Comparison of ENCODE assay signal across 15 cellular contexts in genomic region chr12:116196752-116197718, GRCh38.
DNase-seq lines count a peak whose midpoint lies in the region; ATAC-seq, FAIRE-seq and TF ChIP-seq lines count a peak whose summit lies in the region.
"Had no signal": no experiment of that assay in that cellular context is flagged by ENCODE, and none has a peak within 500 bp of the region (broad histone marks: within the 10 kb centered on the region; RNA-seq: fewer than 3 reads in every experiment).

No MANE protein-coding gene starts in this region.

- 68 to 77% methylated on average over 10 to 12 of the region's 14 CpGs for WGBS in esophagus squamous epithelium, 2 donors

- TF ChIP-seq CTCF in Panc1 (IDR thresholded peaks at IDR 0.05) (no peak), fibroblast of pulmonary artery (IDR thresholded peaks at IDR 0.05; ENCODE audit: low read length, missing control alignments) (no peak), neural progenitor cell (IDR thresholded peaks at IDR 0.05) (no peak), esophagus squamous epithelium (IDR thresholded peaks at IDR 0.05) (no peak), ascending aorta (IDR thresholded peaks at IDR 0.05) (no peak)

- CTCF ChIA-PET in Panc1 (lab: Charles Lee) = no interaction called here

- no peak overlapping the region for H3K27ac Mint-ChIP-seq in neural progenitor cell
- H3K27ac Mint-ChIP-seq: activated CD4-positive, alpha-beta memory T cell treated with anti-CD3 and anti-CD28 coated beads for 36 hours; activated naive CD4-positive, alpha-beta T cell treated with anti-CD3 and anti-CD28 coated beads, Interleukin-2, amount 10 ng/mL, durations not matched to agents 7 days and 5 days; CD4-positive, alpha-beta T cell had no signal

- no peak overlapping the region for H3K4me3 Mint-ChIP-seq in neural progenitor cell
- H3K4me3 Mint-ChIP-seq: activated CD4-positive, alpha-beta memory T cell treated with anti-CD3 and anti-CD28 coated beads for 36 hours; activated naive CD4-positive, alpha-beta T cell treated with anti-CD3 and anti-CD28 coated beads, Interleukin-2, amount 10 ng/mL, durations not matched to agents 7 days and 5 days; CD4-positive, alpha-beta T cell had no signal

- no peaks in the 10 kb centered on the region for H3K36me3 Mint-ChIP-seq in neural progenitor cell

- H3K27ac ChIP-seq in Panc1 (ENCODE audit: low read length) (no peak overlapping the region), neural progenitor cell (peak overlapping the region; percentile 10), esophagus squamous epithelium (no peak overlapping the region), ascending aorta (no peak overlapping the region)
- H3K27ac ChIP-seq: thyroid gland had no signal

- in situ Hi-C loops in Panc1 (cut with HindIII; ENCODE audit: low pct_unique_long_range_greater_than_20kb, low sequenced_read_pairs) = no loop called here

- peak; percentile 4 for FAIRE-seq in GM19239 (lab: Jason Lieb, UNC)

- no peaks in the 10 kb centered on the region for H3F3A ChIP-seq in neural progenitor cell (ENCODE audit: low read depth)

- no peaks in the 10 kb centered on the region for H3K9me3 Mint-ChIP-seq in neural progenitor cell
- H3K9me3 Mint-ChIP-seq: activated CD4-positive, alpha-beta memory T cell treated with anti-CD3 and anti-CD28 coated beads for 36 hours; activated naive CD4-positive, alpha-beta T cell treated with anti-CD3 and anti-CD28 coated beads, Interleukin-2, amount 10 ng/mL, durations not matched to agents 7 days and 5 days; CD4-positive, alpha-beta T cell had no signal

- H2AFZ ChIP-seq in neural progenitor cell (replicated peaks) = no peak overlapping the region

- H3K27me3 ChIP-seq in Panc1 (ENCODE audit: control insufficient read depth, insufficient read depth, low read length) (no peaks in the 10 kb centered on the region), neural progenitor cell (no peaks in the 10 kb centered on the region), esophagus squamous epithelium (no peaks in the 10 kb centered on the region), ascending aorta (no peaks in the 10 kb centered on the region)
- H3K27me3 ChIP-seq: thyroid gland had no signal

- H3K4me1 ChIP-seq in Panc1 (ENCODE audit: control insufficient read depth, insufficient read depth, low read length) = peaks cover 46% of the 10 kb centered on the region
- H3K4me1 ChIP-seq in neural progenitor cell = no peaks in the 10 kb centered on the region
- H3K4me1 ChIP-seq in esophagus squamous epithelium = peaks cover 0 to 77% (median 4%) of the 10 kb centered on the region in 3 donors
- H3K4me1 ChIP-seq in ascending aorta = peaks cover 6 to 34% of the 10 kb centered on the region in 2 donors

- POLR2A ChIA-PET in Panc1 (lab: Charles Lee) = interaction anchor here (0.6 kb wide), 1 partner anchor 341 kb away, joined by 3 read pairs; no protein-coding TSS in a partner anchor

- H3K9me3 ChIP-seq in Panc1 (ENCODE audit: control insufficient read depth, insufficient read depth, low read depth, low read length) = no peaks in the 10 kb centered on the region
- no peaks in the 10 kb centered on the region for H3K9me3 ChIP-seq in neural progenitor cell (ENCODE audit: low read depth)
- H3K9me3 ChIP-seq in esophagus squamous epithelium = no peaks in the 10 kb centered on the region
- H3K9me3 ChIP-seq in ascending aorta = no peaks in the 10 kb centered on the region
- H3K9me3 ChIP-seq: thyroid gland had no signal

- no peak for TF ChIP-seq POLR2A in esophagus squamous epithelium (IDR thresholded peaks at IDR 0.05)

- peaks cover 100% of the 10 kb centered on the region for H3K79me2 ChIP-seq in neural progenitor cell (ENCODE audit: low read depth)

- peak; percentile 72 for ATAC-seq in Panc1
- no peak for ATAC-seq in GM18870 (IDR thresholded peaks at IDR 0.05; ENCODE audit: unreplicated experiment)
- ATAC-seq in GM18519 (IDR thresholded peaks at IDR 0.05; ENCODE audit: low FRiP score, unreplicated experiment) = no peak

- H3K4me3 ChIP-seq in Panc1 (ENCODE audit: low read depth in 2 of 2, low read length in 2 of 2) (no peak overlapping the region), fibroblast of pulmonary artery (replicated peaks; ENCODE audit: low read depth, low read length) (no peak overlapping the region), neural progenitor cell (no peak overlapping the region), esophagus squamous epithelium (no peak overlapping the region), ascending aorta (no peak overlapping the region)
- H3K4me3 ChIP-seq: skin epidermis, thyroid gland had no signal

- H3K36me3 ChIP-seq in Panc1 (ENCODE audit: control insufficient read depth, insufficient read depth, low read length) (no peaks in the 10 kb centered on the region), neural progenitor cell (no peaks in the 10 kb centered on the region), esophagus squamous epithelium (no peaks in the 10 kb centered on the region), ascending aorta (no peaks in the 10 kb centered on the region)
- H3K36me3 ChIP-seq: thyroid gland had no signal

- H4K20me1 ChIP-seq in neural progenitor cell (ENCODE audit: low read depth) = peaks cover 98% of the 10 kb centered on the region

- no peak for DNase-seq in GM19239 (ENCODE audit: insufficient read length, low spot score)
- DNase-seq in Panc1 (ENCODE audit: low read depth, low spot score) = no peak
- peak; percentile 48 for DNase-seq in fibroblast of pulmonary artery (ENCODE audit: low read depth)
- DNase-seq in neural progenitor cell (ENCODE audit: low spot score) = no peak
- DNase-seq in esophagus squamous epithelium (lab: John Stamatoyannopoulos, UW) = no peak
- no peak for DNase-seq in ascending aorta (ENCODE audit: low spot score in 2 of 2)
- DNase-seq: activated CD4-positive, alpha-beta memory T cell treated with anti-CD3 and anti-CD28 coated beads for 36 hours; activated naive CD4-positive, alpha-beta T cell treated with anti-CD3 and anti-CD28 coated beads, Interleukin-2, amount 10 ng/mL, durations not matched to agents 7 days and 5 days; CD4-positive, alpha-beta T cell; NCI-H2081 treated with DMSO at 0.1 percent for 48 hours; T-helper 1 cell; thyroid gland had no signal

- intact Hi-C loops in Panc1 (cut with micrococcal nuclease; ENCODE audit: unreplicated experiment) (no loop called here), esophagus squamous epithelium (cut with DNase I) (no loop called here), ascending aorta (cut with DNase I) (no loop called here)

- H3K27me3 Mint-ChIP-seq in neural progenitor cell (ENCODE audit: insufficient read depth, low read depth) = peaks cover 3% of the 10 kb centered on the region
- H3K27me3 Mint-ChIP-seq: activated CD4-positive, alpha-beta memory T cell treated with anti-CD3 and anti-CD28 coated beads for 36 hours; activated naive CD4-positive, alpha-beta T cell treated with anti-CD3 and anti-CD28 coated beads, Interleukin-2, amount 10 ng/mL, durations not matched to agents 7 days and 5 days; CD4-positive, alpha-beta T cell had no signal

- H3K9ac ChIP-seq in neural progenitor cell = no peak overlapping the region

- no TSS peak for BruUV-seq in Panc1 (replicated peaks; lab: Mats Ljungman, UMichigan)

- H3K4me1 Mint-ChIP-seq in neural progenitor cell = peaks cover 20% of the 10 kb centered on the region

- H3K4me2 ChIP-seq in neural progenitor cell = no peak overlapping the region
